18 cellular contexts compared by ENCODE assay signal in genomic region chr20:63120286-63121090, GRCh38.
DNase-seq lines count a peak whose midpoint lies in the region; ATAC-seq and TF ChIP-seq lines count a peak whose summit lies in the region.
"Had no signal": no experiment of that assay in that cellular context is flagged by ENCODE, and none has a peak within 500 bp of the region (broad histone marks: within the 10 kb centered on the region; RNA-seq: fewer than 3 reads in every experiment).

No MANE protein-coding gene starts in this region.

- H3K36me3 Mint-ChIP-seq in chondrocyte (ENCODE audit: low read depth): no peaks in the 10 kb centered on the region
- H3K36me3 Mint-ChIP-seq: CD8-positive, alpha-beta T cell had no signal

- H3K4me1 Mint-ChIP-seq in chondrocyte (ENCODE audit: low read depth): no peaks in the 10 kb centered on the region

- H3K27me3 ChIP-seq in lower lobe of right lung (ENCODE audit: low read depth) (peaks cover 45% of the 10 kb centered on the region), aorta (ENCODE audit: control insufficient read depth in 1 of 2, insufficient read depth in 2 of 2, low read length in 1 of 2) (no peaks in the 10 kb centered on the region)
- H3K27me3 ChIP-seq: BLaER1 had no signal

- DNase-seq in Right ventricle myocardium superior (peak; percentile 8), left ventricle myocardium superior (no peak), chondrocyte (ENCODE audit: low spot score) (peak; percentile 89), lower lobe of right lung (peak; percentile 34), aorta (peak; percentile 36 to 55), NCI-H82 (lab: John Stamatoyannopoulos, UW) (no peak)
- DNase-seq: Calu3; CD8-positive, alpha-beta T cell; GOT3; KBM-7; NCI-H1694 treated with DMSO at 0.1 percent for 48 hours; NCI-H226; NCI-H524 had no signal

- no peak overlapping the region for H3K4me3 ChIP-seq in lower lobe of right lung
- no peak overlapping the region for H3K4me3 ChIP-seq in aorta (ENCODE audit: low read length in 2 of 2)
- H3K4me3 ChIP-seq: BLaER1, GM12878, SK-N-MC had no signal

- intact Hi-C loops in Right ventricle myocardium superior (cut with DNase I) (no loop called here), left ventricle myocardium superior (cut with micrococcal nuclease) (no loop called here), lower lobe of right lung (cut with DNase I) (no loop called here), aorta (cut with DNase I) (no loop called here)

- no peak overlapping the region for H3K4me3 Mint-ChIP-seq in chondrocyte (ENCODE audit: unreplicated experiment)
- H3K4me3 Mint-ChIP-seq: CD8-positive, alpha-beta T cell had no signal

- H3K9me3 ChIP-seq in lower lobe of right lung: no peaks in the 10 kb centered on the region
- peaks cover 2% of the 10 kb centered on the region for H3K9me3 ChIP-seq in aorta (ENCODE audit: control insufficient read depth, low read length)

- WGBS in aorta, 2 donors: 63 to 64% methylated on average over 19 to 20 of the region's 20 CpGs

- peaks cover 39% of the 10 kb centered on the region for H3K27me3 Mint-ChIP-seq in chondrocyte (ENCODE audit: low read depth)

- H3K27ac ChIP-seq in lower lobe of right lung (no peak overlapping the region), aorta (ENCODE audit: low read depth in 1 of 2, low read length in 2 of 2) (no peak overlapping the region)
- H3K27ac ChIP-seq: BLaER1, SK-N-MC had no signal

- H3K4me1 ChIP-seq in lower lobe of right lung (no peaks in the 10 kb centered on the region), aorta (ENCODE audit: control insufficient read depth in 1 of 2, insufficient read depth in 2 of 2, low read length in 2 of 2) (no peaks in the 10 kb centered on the region)

- no peak overlapping the region for H3K27ac Mint-ChIP-seq in chondrocyte (ENCODE audit: unreplicated experiment)
- H3K27ac Mint-ChIP-seq: CD8-positive, alpha-beta T cell had no signal

- no peaks in the 10 kb centered on the region for H3K36me3 ChIP-seq in lower lobe of right lung
- no peaks in the 10 kb centered on the region for H3K36me3 ChIP-seq in aorta (ENCODE audit: control insufficient read depth in 1 of 2, insufficient read depth in 2 of 2, low read length in 1 of 2)
- H3K36me3 ChIP-seq: BLaER1 had no signal

- H3K9me3 Mint-ChIP-seq in chondrocyte (ENCODE audit: low read depth): peaks cover 6% of the 10 kb centered on the region
- H3K9me3 Mint-ChIP-seq: CD8-positive, alpha-beta T cell had no signal

- no peak for ATAC-seq in Right ventricle myocardium superior (ENCODE audit: poor library complexity)
- no peak for ATAC-seq in left ventricle myocardium superior
- ATAC-seq in lower lobe of right lung: no peak
- ATAC-seq in aorta (ENCODE audit: low FRiP score): no peak
- no peak for ATAC-seq in HG03469 (IDR thresholded peaks at IDR 0.05; ENCODE audit: unreplicated experiment)
- ATAC-seq: CD8-positive, alpha-beta T cell; GM12878; Panc1 had no signal

- TF ChIP-seq CTCF in chondrocyte (IDR thresholded peaks at IDR 0.05) (no peak), lower lobe of right lung (IDR thresholded peaks at IDR 0.05) (no peak)

Comparison
In these comparisons a context has a peak if more than half of its experiments do, and no peak if none do; other contexts are left out.
1. DNase-seq: peak in Right ventricle myocardium superior (single experiment), chondrocyte (single experiment), lower lobe of right lung (single experiment) and aorta (2 of 2); none in left ventricle myocardium superior (single experiment) and NCI-H82 (single experiment).